Comparison of ENCODE assay signal across 8 cellular contexts in the genomic region with DNA sequence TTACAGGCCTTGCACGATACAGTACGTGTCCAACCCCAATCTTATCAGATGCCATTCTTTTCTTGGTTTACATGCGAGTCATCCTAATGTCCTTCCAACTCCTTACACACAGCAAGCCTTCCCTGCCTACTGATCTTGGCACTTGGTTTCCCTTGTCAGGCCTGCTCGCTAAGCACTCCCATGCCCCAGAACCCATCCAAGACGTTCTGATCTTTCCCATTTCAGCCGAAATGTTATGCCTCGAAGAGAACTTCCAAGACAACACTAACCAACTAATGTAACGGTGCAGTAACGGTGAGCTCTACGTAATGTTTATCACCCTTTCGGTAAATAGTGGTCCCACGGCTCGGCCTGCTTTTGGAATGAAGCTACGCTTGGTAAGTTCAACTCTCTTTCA. TPM values are rescaled to one million over a fixed set of nuclear protein-coding genes. Genes with fewer than 3 reads are reported as not detected.
A peak's percentile ranks its signal among the peaks of the same experiment; 100 is the strongest.
DNase-seq lines count a peak whose midpoint lies in the region; FAIRE-seq and TF ChIP-seq lines count a peak whose summit lies in the region.

No MANE protein-coding gene starts in this region.

- CTCF ChIA-PET in BJ (lab: Yijun Ruan, JAX) = interaction anchor here (2.8 kb wide), 1 partner anchor 15 kb away, joined by 11 read pairs; a partner anchor contains a TSS

- H3K27ac ChIP-seq in KOPT-K1 (ENCODE audit: low read depth, low read length, poor library complexity, severe bottlenecking) = peak overlapping the region; percentile 81
- H3K27ac ChIP-seq in coronary artery = peak overlapping the region; percentile 54 to 85
- peak overlapping the region; percentile 87 for H3K27ac ChIP-seq in muscle layer of duodenum (ENCODE audit: low read length)

- H3K27ac Mint-ChIP-seq in immature natural killer cell = no peak overlapping the region

- H3K4me1 Mint-ChIP-seq in immature natural killer cell = peaks cover 0 to 2% of the 10 kb centered on the region in 2 donors

- H3K36me3 ChIP-seq in BJ (ENCODE audit: control insufficient read depth, insufficient read depth, low read length) (peaks cover 23% of the 10 kb centered on the region), KOPT-K1 (ENCODE audit: insufficient read depth, low read length) (peaks cover 41% of the 10 kb centered on the region), muscle layer of duodenum (ENCODE audit: control insufficient read depth in 1 of 2, insufficient read depth in 2 of 2, low read length in 2 of 2) (peaks cover 30 to 32% of the 10 kb centered on the region in 2 donors)

- H3K4me3 ChIP-seq in BJ (ENCODE audit: low read depth, low read length) (peak overlapping the region; percentile 83), coronary artery (peak overlapping the region; percentile 77), muscle layer of duodenum (ENCODE audit: low read depth in 1 of 2, low read length in 2 of 2) (peak overlapping the region; percentile 83 to 93)

- no peak for DNase-seq in BJ (ENCODE audit: low read depth)
- no peak for DNase-seq in coronary artery (ENCODE audit: low spot score)
- DNase-seq in immature natural killer cell = no peak
- no peak for DNase-seq in frontal cortex (ENCODE audit: low spot score in 2 of 2)
- DNase-seq in SK-N-DZ (ENCODE audit: low spot score) = no peak
- no peak for DNase-seq in NCI-H446 treated with DMSO at 0.1 percent for 48 hours (lab: John Stamatoyannopoulos, UW)

- peaks cover 8 to 19% (median 15%) of the 10 kb centered on the region in 3 donors for H3K36me3 Mint-ChIP-seq in immature natural killer cell

- H3K9me3 ChIP-seq in KOPT-K1 (ENCODE audit: insufficient read depth, low read length, poor library complexity, severe bottlenecking) = no peaks in the 10 kb centered on the region
- H3K9me3 ChIP-seq in muscle layer of duodenum (ENCODE audit: control insufficient read depth in 1 of 2, low read length in 2 of 2) = no peaks in the 10 kb centered on the region

- TF ChIP-seq CTCF in BJ (IDR thresholded peaks at IDR 0.05; ENCODE audit: insufficient read depth, low read depth, low read length) = no peak
- TF ChIP-seq CTCF in coronary artery (IDR thresholded peaks at IDR 0.05) = no peak

- H3K27me3 ChIP-seq in BJ (ENCODE audit: control insufficient read depth, insufficient read depth, low read length) (peaks cover 7% of the 10 kb centered on the region), muscle layer of duodenum (ENCODE audit: low read depth, low read length) (no peaks in the 10 kb centered on the region)

- H3K4me3 Mint-ChIP-seq in immature natural killer cell = no peak overlapping the region

- H3K4me1 ChIP-seq in muscle layer of duodenum (ENCODE audit: control insufficient read depth in 1 of 2, insufficient read depth in 2 of 2, low read length in 2 of 2) = peaks cover 10 to 17% of the 10 kb centered on the region in 2 donors

- POLR2A ChIA-PET in BJ (lab: Charles Lee) = interaction anchor here (1.0 kb wide), 1 partner anchor 9 kb away, joined by 3 read pairs; no protein-coding TSS in a partner anchor

- no peak for FAIRE-seq in frontal cortex (lab: Jason Lieb, UNC)

- no peaks in the 10 kb centered on the region for H3K9me3 Mint-ChIP-seq in immature natural killer cell

- H3K27me3 Mint-ChIP-seq in immature natural killer cell (ENCODE audit: low read depth in 3 of 3) = peaks cover 1 to 5% (median 4%) of the 10 kb centered on the region in 3 donors

RNA-seq across cellular contexts. Expression of a gene that starts 0.5 kb away (rescaled TPM):
- 89.2 and 109 TPM in 2 replicates for polyA plus RNA-seq in BJ (2011; rRNA removed)
- polyA minus RNA-seq in BJ (2011; rRNA and poly(A)+ RNA removed) = 77.9 and 144 TPM in 2 replicates
- polyA plus RNA-seq in immature natural killer cell = 10 to 100 TPM; 25.8 to 41.9 (median 34.5) TPM
- total RNA-seq in frontal cortex = 52.2 TPM
- polyA plus RNA-seq in SK-N-DZ (2014; cell fraction: cytosol; rRNA removed) = 62.8 and 92.6 TPM in 2 replicates
- 71.5 and 84.6 TPM in 2 replicates for polyA plus RNA-seq in SK-N-DZ (2014; cell fraction: nucleus; rRNA removed)

RNA-seq across cellular contexts. Expression of a gene that starts 15.8 kb away (rescaled TPM):
- 9.1 and 15.8 TPM in 2 replicates for polyA plus RNA-seq in BJ (2011; rRNA removed)
- polyA minus RNA-seq in BJ (2011; rRNA and poly(A)+ RNA removed) = 3.0 and 3.9 TPM in 2 replicates
- polyA plus RNA-seq in immature natural killer cell = under 1 TPM in 2 of 3 donors, not detected in 1; 0.14 to 0.59 TPM
- 11.0 TPM for total RNA-seq in frontal cortex
- 8.5 and 9.7 TPM in 2 replicates for polyA plus RNA-seq in SK-N-DZ (2014; cell fraction: cytosol; rRNA removed)
- 7.3 and 7.8 TPM in 2 replicates for polyA plus RNA-seq in SK-N-DZ (2014; cell fraction: nucleus; rRNA removed)

RNA-seq across cellular contexts. Expression of a gene that starts 16.7 kb away (rescaled TPM):
- polyA plus RNA-seq in BJ (2011; rRNA removed) = not detected in 2 replicates
- polyA minus RNA-seq in BJ (2011; rRNA and poly(A)+ RNA removed) = not detected in 2 replicates
- polyA plus RNA-seq in immature natural killer cell = not detected
- 1.2 TPM for total RNA-seq in frontal cortex
- 0.49 TPM in 1 of 2 replicates, not detected in the other for polyA plus RNA-seq in SK-N-DZ (2014; cell fraction: cytosol; rRNA removed)
- polyA plus RNA-seq in SK-N-DZ (2014; cell fraction: nucleus; rRNA removed) = not detected in 2 replicates

RNA-seq across cellular contexts. Expression of a gene that starts 44.4 kb away (rescaled TPM):
- polyA plus RNA-seq in BJ (2011; rRNA removed) (2.9 and 4.9 TPM in 2 replicates), immature natural killer cell (1 to 10 TPM; 1.4 to 2.7 (median 2.7) TPM)
- polyA minus RNA-seq in BJ (2011; rRNA and poly(A)+ RNA removed) = 1.7 and 1.9 TPM in 2 replicates
- 6.5 TPM for total RNA-seq in frontal cortex
- polyA plus RNA-seq in SK-N-DZ (2014; cell fraction: cytosol; rRNA removed) = 4.0 and 5.4 TPM in 2 replicates
- polyA plus RNA-seq in SK-N-DZ (2014; cell fraction: nucleus; rRNA removed) = 0.73 and 2.0 TPM in 2 replicates

RNA-seq across cellular contexts. Expression of a gene that starts 44.6 kb away (rescaled TPM):
- polyA plus RNA-seq in BJ (2011; rRNA removed) (0.05 and 0.09 TPM in 2 replicates), immature natural killer cell (1 to 10 TPM in 1 of 3 donors, not detected in 2; 1.0 TPM)
- not detected in 2 replicates for polyA minus RNA-seq in BJ (2011; rRNA and poly(A)+ RNA removed)
- total RNA-seq in frontal cortex = 0.82 TPM
- polyA plus RNA-seq in SK-N-DZ (2014; cell fraction: cytosol; rRNA removed) = not detected in 2 replicates
- polyA plus RNA-seq in SK-N-DZ (2014; cell fraction: nucleus; rRNA removed) = not detected in 2 replicates
